In genomic region chr19:16071072-16071691, GRCh38 we compare ENCODE assay signal across 1 cellular context.
TF ChIP-seq lines count a peak whose summit lies in the region.

No MANE protein-coding gene starts in this region.

TF ChIP-seq in endothelial cell of umbilical vein, 7 proteins besides CTCF, POLR2A, EP300 and RAD21 (continued from another document):
- TF ChIP-seq GATA2 (IDR thresholded peaks at IDR 0.05; ENCODE audit: insufficient read depth, insufficient read length, low read depth, low read length) (no peak), FOS (IDR thresholded peaks at IDR 0.05; ENCODE audit: borderline replicate concordance, insufficient read depth, low read length) (no peak), EZH2 (IDR thresholded peaks at IDR 0.05; ENCODE audit: borderline replicate concordance, low read depth, low read length, severe bottlenecking) (no peak)
